Comparison of ENCODE assay signal across 8 cellular contexts in genomic region chr1:93447481-93448291, GRCh38. TPM values are rescaled to one million over a fixed set of nuclear protein-coding genes. Genes with fewer than 3 reads are reported as not detected.
A peak's percentile ranks its signal among the peaks of the same experiment; 100 is the strongest.
DNase-seq lines count a peak whose midpoint lies in the region; ATAC-seq and TF ChIP-seq lines count a peak whose summit lies in the region.

Gene FNBP1L, plus strand, starts transcription at chr1:93448118. Its CDS starts 164 bp downstream, at chr1:93448282.

- no peak within 1 kb of the TSS for H3K27ac Mint-ChIP-seq in activated T-helper 1 cell treated with anti-CD3 and anti-CD28 coated beads, Interleukin-12 subunit alpha, Interleukin-12 subunit beta, Interleukin-2, Interleukin-4 antibody, amounts not matched to agents 30 ng/mL and 10 ng/mL and 1 ng/mL, durations not matched to agents 14 hours and 24 hours and 36 hours
- peak within 1 kb of the TSS in 5 of 6 donors; percentile 54 to 97 (median 91) for H3K27ac Mint-ChIP-seq in naive B cell
- peak within 1 kb of the TSS; percentile 39 for H3K27ac Mint-ChIP-seq in stimulated activated effector memory CD8-positive, alpha-beta T cell treated with anti-CD3 and anti-CD28 coated beads, Interleukin-12 subunit alpha, Interleukin-12 subunit beta, amount 100 ng/mL, for 72 hours

- H3K27me3 ChIP-seq in BE2C (no peaks in the 10 kb centered on the region), PC-9 (ENCODE audit: insufficient read depth, low read depth) (no peaks in the 10 kb centered on the region), fibroblast of lung (ENCODE audit: control insufficient read depth, insufficient read depth, low read length) (peaks cover 10% of the 10 kb centered on the region)

- BruUV-seq in PC-9 (replicated peaks; lab: Mats Ljungman, UMichigan): no TSS peak

- peaks cover 62% of the 10 kb centered on the region for H3K27me3 Mint-ChIP-seq in activated T-helper 1 cell treated with anti-CD3 and anti-CD28 coated beads, Interleukin-12 subunit alpha, Interleukin-12 subunit beta, Interleukin-2, Interleukin-4 antibody, amounts not matched to agents 30 ng/mL and 10 ng/mL and 1 ng/mL, durations not matched to agents 14 hours and 24 hours and 36 hours (ENCODE audit: insufficient read depth)
- H3K27me3 Mint-ChIP-seq in naive B cell: peaks cover 0 to 5% (median 4%) of the 10 kb centered on the region in 3 donors

- H2AFZ ChIP-seq in PC-9: peak within 1 kb of the TSS; percentile 100
- peak within 1 kb of the TSS; percentile 56 for H2AFZ ChIP-seq in fibroblast of lung (ENCODE audit: low read length)

- peak within 1 kb of the TSS; percentile 49 for H3K9ac ChIP-seq in fibroblast of lung (ENCODE audit: insufficient read depth, low read length)

- H3K4me2 ChIP-seq in PC-9: peak within 1 kb of the TSS; percentile 92
- H3K4me2 ChIP-seq in fibroblast of lung (ENCODE audit: extremely low read depth, insufficient read depth, low read length): peak within 1 kb of the TSS; percentile 90

- H4K20me1 ChIP-seq in PC-9 (ENCODE audit: insufficient read depth): peaks cover 15% of the 10 kb centered on the region; the same call in 1 of the 2 replicates
- H4K20me1 ChIP-seq in fibroblast of lung (ENCODE audit: control insufficient read depth, extremely low read depth, insufficient read depth, low read length): no peaks in the 10 kb centered on the region

- CTCF ChIA-PET in PC-9 (lab: Charles Lee): interaction anchor here (0.6 to 1.0 kb wide), 3 partner anchors 143 to 435 kb away, joined by 4 to 9 read pairs (median 5); no protein-coding TSS in a partner anchor

- H3K4me1 ChIP-seq in BE2C (no peaks in the 10 kb centered on the region), PC-9 (replicated peaks; ENCODE audit: insufficient read depth) (peaks cover 28% of the 10 kb centered on the region), fibroblast of lung (ENCODE audit: control insufficient read depth, extremely low read depth, insufficient read depth, low read length) (peaks cover 3% of the 10 kb centered on the region)

- H3K79me2 ChIP-seq in PC-9 (ENCODE audit: low read depth): peaks cover 46% of the 10 kb centered on the region
- no peaks in the 10 kb centered on the region for H3K79me2 ChIP-seq in fibroblast of lung (ENCODE audit: control insufficient read depth, insufficient read depth, low read length)

- no peaks in the 10 kb centered on the region for H3K9me2 ChIP-seq in PC-9 (ENCODE audit: insufficient read depth)

- H3K4me1 Mint-ChIP-seq in activated T-helper 1 cell treated with anti-CD3 and anti-CD28 coated beads, Interleukin-12 subunit alpha, Interleukin-12 subunit beta, Interleukin-2, Interleukin-4 antibody, amounts not matched to agents 30 ng/mL and 10 ng/mL and 1 ng/mL, durations not matched to agents 14 hours and 24 hours and 36 hours (ENCODE audit: low read depth): peaks cover 18% of the 10 kb centered on the region
- H3K4me1 Mint-ChIP-seq in naive B cell: peaks cover 12 to 34% (median 33%) of the 10 kb centered on the region in 3 donors
- peaks cover 15% of the 10 kb centered on the region for H3K4me1 Mint-ChIP-seq in stimulated activated effector memory CD8-positive, alpha-beta T cell treated with anti-CD3 and anti-CD28 coated beads, Interleukin-12 subunit alpha, Interleukin-12 subunit beta, amount 100 ng/mL, for 72 hours

- DNase-seq in BE2C (peak; percentile 81), HK-2 (ENCODE audit: unreplicated experiment) (peak; percentile 80), PC-9 (peak; percentile 76 to 86), fibroblast of lung (ENCODE audit: low read depth in 2 of 2) (peak; percentile 59 to 75), naive B cell (peak; percentile 64)
- no peak for DNase-seq in activated T-helper 1 cell treated with anti-CD3 and anti-CD28 coated beads, Interleukin-12 subunit alpha, Interleukin-12 subunit beta, Interleukin-2, Interleukin-4 antibody, amounts not matched to agents 30 ng/mL and 10 ng/mL and 1 ng/mL, durations not matched to agents 14 hours and 24 hours and 36 hours (ENCODE audit: low spot score)
- DNase-seq in stimulated activated effector memory CD8-positive, alpha-beta T cell treated with anti-CD3 and anti-CD28 coated beads, Interleukin-12 subunit alpha, Interleukin-12 subunit beta, amount 100 ng/mL, for 72 hours (ENCODE audit: low spot score in 2 of 2): peak; percentile 21 to 62

- H3F3A ChIP-seq in PC-9 (ENCODE audit: insufficient read depth, low read depth): peaks cover 49% of the 10 kb centered on the region

- peak within 1 kb of the TSS; percentile 86 for H3K4me3 Mint-ChIP-seq in activated T-helper 1 cell treated with anti-CD3 and anti-CD28 coated beads, Interleukin-12 subunit alpha, Interleukin-12 subunit beta, Interleukin-2, Interleukin-4 antibody, amounts not matched to agents 30 ng/mL and 10 ng/mL and 1 ng/mL, durations not matched to agents 14 hours and 24 hours and 36 hours
- peak within 1 kb of the TSS; percentile 86 to 99 (median 98) for H3K4me3 Mint-ChIP-seq in naive B cell
- H3K4me3 Mint-ChIP-seq in stimulated activated effector memory CD8-positive, alpha-beta T cell treated with anti-CD3 and anti-CD28 coated beads, Interleukin-12 subunit alpha, Interleukin-12 subunit beta, amount 100 ng/mL, for 72 hours: peak within 1 kb of the TSS; percentile 92

- no peaks in the 10 kb centered on the region for H3K36me3 Mint-ChIP-seq in activated T-helper 1 cell treated with anti-CD3 and anti-CD28 coated beads, Interleukin-12 subunit alpha, Interleukin-12 subunit beta, Interleukin-2, Interleukin-4 antibody, amounts not matched to agents 30 ng/mL and 10 ng/mL and 1 ng/mL, durations not matched to agents 14 hours and 24 hours and 36 hours (ENCODE audit: low read depth)
- H3K36me3 Mint-ChIP-seq in naive B cell: peaks cover 0 to 7% of the 10 kb centered on the region in 2 donors
- no peaks in the 10 kb centered on the region for H3K36me3 Mint-ChIP-seq in stimulated activated effector memory CD8-positive, alpha-beta T cell treated with anti-CD3 and anti-CD28 coated beads, Interleukin-12 subunit alpha, Interleukin-12 subunit beta, amount 100 ng/mL, for 72 hours

- POLR2A ChIA-PET in PC-9 (lab: Charles Lee; ENCODE audit: unreplicated experiment): interaction anchor here (0.7 kb wide), 2 partner anchors 169 to 396 kb away, joined by 3 to 6 read pairs; no protein-coding TSS in a partner anchor

- H3K4me3 ChIP-seq in BE2C (ENCODE audit: low read depth, low read length) (peak within 1 kb of the TSS; percentile 80), PC-9 (peak within 1 kb of the TSS; percentile 90), fibroblast of lung (replicated peaks in 1 of 4; ENCODE audit: control extremely low read depth in 1 of 4, insufficient read depth in 1 of 4, low read depth in 3 of 4, low read length in 4 of 4) (peak within 1 kb of the TSS; percentile 70 to 89 (median 77))

- H3K9me3 Mint-ChIP-seq in activated T-helper 1 cell treated with anti-CD3 and anti-CD28 coated beads, Interleukin-12 subunit alpha, Interleukin-12 subunit beta, Interleukin-2, Interleukin-4 antibody, amounts not matched to agents 30 ng/mL and 10 ng/mL and 1 ng/mL, durations not matched to agents 14 hours and 24 hours and 36 hours: no peaks in the 10 kb centered on the region
- H3K9me3 Mint-ChIP-seq in naive B cell: no peaks in the 10 kb centered on the region
- H3K9me3 Mint-ChIP-seq in stimulated activated effector memory CD8-positive, alpha-beta T cell treated with anti-CD3 and anti-CD28 coated beads, Interleukin-12 subunit alpha, Interleukin-12 subunit beta, amount 100 ng/mL, for 72 hours: no peaks in the 10 kb centered on the region

- peak; percentile 78 to 79 for ATAC-seq in naive B cell (ENCODE audit: low read depth in 2 of 2)
- ATAC-seq in stimulated activated effector memory CD8-positive, alpha-beta T cell treated with anti-CD3 and anti-CD28 coated beads, Interleukin-12 subunit alpha, Interleukin-12 subunit beta, amount 100 ng/mL, for 72 hours: peak; percentile 88
- ATAC-seq in HG02588 (IDR thresholded peaks at IDR 0.05; ENCODE audit: unreplicated experiment): no peak

- H3K36me3 ChIP-seq in BE2C (no peaks in the 10 kb centered on the region), PC-9 (ENCODE audit: low read depth) (no peaks in the 10 kb centered on the region), fibroblast of lung (ENCODE audit: control insufficient read depth, insufficient read depth, low read length) (no peaks in the 10 kb centered on the region)

- TF ChIP-seq CTCF in BE2C (IDR thresholded peaks at IDR 0.05; ENCODE audit: low read depth, low read length) (no peak), PC-9 (conservative IDR thresholded peaks at IDR 0.05) (no peak), fibroblast of lung (conservative IDR thresholded peaks at IDR 0.05 in 1 of 2, IDR thresholded peaks at IDR 0.05 in 1 of 2; ENCODE audit: low read depth in 1 of 2, low read length in 2 of 2) (no peak)

- H3K27ac ChIP-seq in PC-9: peak within 1 kb of the TSS; percentile 44
- H3K27ac ChIP-seq in fibroblast of lung (ENCODE audit: insufficient read depth, low read length): no peak within 1 kb of the TSS

- intact Hi-C loops in PC-9 (cut with micrococcal nuclease; ENCODE audit: unreplicated experiment): loop anchor here (1.0 to 10.0 kb wide), 8 partner anchors 100 to 577 kb away; partner anchors contain the start of genes BCAR3 and DR1
- intact Hi-C loops in activated T-helper 1 cell treated with anti-CD3 and anti-CD28 coated beads, Interleukin-12 subunit alpha, Interleukin-12 subunit beta, Interleukin-2, Interleukin-4 antibody, amounts not matched to agents 30 ng/mL and 10 ng/mL and 1 ng/mL, durations not matched to agents 14 hours and 24 hours and 36 hours (cut with micrococcal nuclease): loop anchor here (5.0 kb wide), 1 partner anchor 160 kb away; no protein-coding TSS in a partner anchor

- H3K9me3 ChIP-seq in BE2C (no peaks in the 10 kb centered on the region), PC-9 (ENCODE audit: insufficient read depth, low read depth) (no peaks in the 10 kb centered on the region), fibroblast of lung (ENCODE audit: control insufficient read depth, insufficient read depth, low read depth, low read length) (no peaks in the 10 kb centered on the region)

RNA-seq across cellular contexts. Expression of gene FNBP1L, which starts in this region (rescaled TPM):
- 20.5 TPM for polyA plus RNA-seq in BE2C (2012; ENCODE audit: insufficient read depth, insufficient read length, low read depth)
- total RNA-seq in PC-9 (2021): 34.1 and 34.3 TPM in 2 replicates
- total RNA-seq in activated T-helper 1 cell treated with anti-CD3 and anti-CD28 coated beads, Interleukin-12 subunit alpha, Interleukin-12 subunit beta, Interleukin-2, Interleukin-4 antibody, amounts not matched to agents 30 ng/mL and 10 ng/mL and 1 ng/mL, durations not matched to agents 14 hours and 24 hours and 36 hours: 0.16 and 0.29 TPM in 2 replicates
- 3.0 and 11.6 TPM in 2 replicates for total RNA-seq in fibroblast of lung
- polyA plus RNA-seq in fibroblast of lung: 4.1 and 8.7 TPM in 2 replicates
- polyA plus RNA-seq in fibroblast of lung (2012): 2.8 and 5.5 TPM in 2 replicates
- 2.0 TPM in 1 of 2 replicates, not detected in the other for polyA minus RNA-seq in fibroblast of lung (ENCODE audit: low replicate concordance)
- 1 to 10 TPM in 5 of 6 donors, not detected in 1; 1.6 to 4.6 (median 2.2) TPM for polyA plus RNA-seq in naive B cell (ENCODE audit: low read depth in 6 of 6)
